11 cellular contexts compared by ENCODE assay signal in genomic region chr15:65887565-65887964, GRCh38.
DNase-seq lines count a peak whose midpoint lies in the region; ATAC-seq and TF ChIP-seq lines count a peak whose summit lies in the region.
"Had no signal": no experiment of that assay in that cellular context is flagged by ENCODE, and none has a peak within 500 bp of the region (broad histone marks: within the 10 kb centered on the region; RNA-seq: fewer than 3 reads in every experiment).

No MANE protein-coding gene starts in this region.

- peaks cover 74% of the 10 kb centered on the region for H3K4me1 Mint-ChIP-seq in activated naive CD8-positive, alpha-beta T cell (ENCODE audit: low read depth)
- H3K4me1 Mint-ChIP-seq in stimulated activated naive B cell treated with anti-CD40 and anti-IgM and Interleukin-4, amounts not matched to agents 10 μg/mL and 1 μg/mL and 100 μg/mL, for 72 hours, result peaks cover 10 to 31% of the 10 kb centered on the region in 2 donors

- H3K27ac ChIP-seq in DND-41 (ENCODE audit: low read length) (no peak overlapping the region), substantia nigra (ENCODE audit: low read depth, low read length, poor library complexity, severe bottlenecking) (no peak overlapping the region)
- H3K27ac ChIP-seq: BLaER1, cardiac muscle cell had no signal

- H3K27ac Mint-ChIP-seq in activated naive CD8-positive, alpha-beta T cell, result peak overlapping the region; percentile 85
- no peak overlapping the region for H3K27ac Mint-ChIP-seq in stimulated activated naive B cell treated with anti-CD40 and anti-IgM and Interleukin-4, amounts not matched to agents 10 μg/mL and 1 μg/mL and 100 μg/mL, for 72 hours

- ATAC-seq in DND-41 (ENCODE audit: insufficient read depth, low read depth), result peak; percentile 59; the same call in 2 of the 3 replicates
- no peak for ATAC-seq in stimulated activated naive B cell treated with anti-CD40 and anti-IgM and Interleukin-4, amounts not matched to agents 10 μg/mL and 1 μg/mL and 100 μg/mL, for 72 hours (replicated peaks)

- no peaks in the 10 kb centered on the region for H3K9me3 Mint-ChIP-seq in activated naive CD8-positive, alpha-beta T cell (ENCODE audit: low read depth)
- no peaks in the 10 kb centered on the region for H3K9me3 Mint-ChIP-seq in stimulated activated naive B cell treated with anti-CD40 and anti-IgM and Interleukin-4, amounts not matched to agents 10 μg/mL and 1 μg/mL and 100 μg/mL, for 72 hours

- H3K9ac ChIP-seq in DND-41 (ENCODE audit: low read depth, low read length), result no peak overlapping the region
- H3K9ac ChIP-seq: BLaER1 had no signal

- H3K27me3 Mint-ChIP-seq in activated naive CD8-positive, alpha-beta T cell, result no peaks in the 10 kb centered on the region
- H3K27me3 Mint-ChIP-seq in stimulated activated naive B cell treated with anti-CD40 and anti-IgM and Interleukin-4, amounts not matched to agents 10 μg/mL and 1 μg/mL and 100 μg/mL, for 72 hours, result no peaks in the 10 kb centered on the region

- no peaks in the 10 kb centered on the region for H3K9me3 ChIP-seq in DND-41 (ENCODE audit: insufficient read depth, low read length, severe bottlenecking)
- H3K9me3 ChIP-seq: BLaER1 had no signal

- no peak overlapping the region for H2AFZ ChIP-seq in DND-41 (ENCODE audit: low read depth, low read length)

- no peaks in the 10 kb centered on the region for H3K27me3 ChIP-seq in DND-41 (ENCODE audit: insufficient read depth, low read length, poor library complexity)
- H3K27me3 ChIP-seq: BLaER1, cardiac muscle cell had no signal

- DNase-seq in DND-41 (no peak), T-helper 1 cell (peak in 3 of 5 donors; percentile 21 to 85 (median 25)), substantia nigra (lab: John Stamatoyannopoulos, UW) (no peak), SIG-M5 (lab: John Stamatoyannopoulos, UW) (no peak), DMS114 treated with DMSO at 0.1 percent for 48 hours (lab: John Stamatoyannopoulos, UW; ENCODE audit: unreplicated experiment) (no peak)
- DNase-seq in stimulated activated CD4-positive, alpha-beta T cell treated with anti-CD3 and anti-CD28 coated beads, Interleukin-1b, Interleukin-23, amount 100 ng/mL, for 48 hours, result peak; percentile 39
- DNase-seq in stimulated activated naive B cell treated with anti-CD40 and anti-IgM and Interleukin-4, amounts not matched to agents 10 μg/mL and 1 μg/mL and 100 μg/mL, for 72 hours, result no peak
- DNase-seq: DMS79 had no signal

- H3K36me3 ChIP-seq in DND-41 (ENCODE audit: insufficient read depth, low read length), result peaks cover 77% of the 10 kb centered on the region

- no peaks in the 10 kb centered on the region; the same call in 1 of the 2 replicates for H4K20me1 ChIP-seq in DND-41 (ENCODE audit: insufficient read depth, low read length)

- no peaks in the 10 kb centered on the region for H3K4me1 ChIP-seq in DND-41 (ENCODE audit: insufficient read depth, low read length)
- H3K4me1 ChIP-seq: BLaER1 had no signal

- TF ChIP-seq CTCF in DND-41 (IDR thresholded peaks at IDR 0.05; ENCODE audit: borderline replicate concordance, extremely low read depth, low read length, poor library complexity, severe bottlenecking), result no peak

- peaks cover 22% of the 10 kb centered on the region for H3K79me2 ChIP-seq in DND-41 (ENCODE audit: insufficient read depth, low read length)

- H3K36me3 Mint-ChIP-seq in activated naive CD8-positive, alpha-beta T cell, result peaks cover 21% of the 10 kb centered on the region
- H3K36me3 Mint-ChIP-seq in stimulated activated naive B cell treated with anti-CD40 and anti-IgM and Interleukin-4, amounts not matched to agents 10 μg/mL and 1 μg/mL and 100 μg/mL, for 72 hours, result peaks cover 33 to 46% of the 10 kb centered on the region in 2 donors

- H3K4me3 ChIP-seq in DND-41 (ENCODE audit: low read depth in 1 of 2, low read length in 2 of 2), result no peak overlapping the region
- H3K4me3 ChIP-seq: BLaER1, cardiac muscle cell had no signal

- peak overlapping the region; percentile 66 for H3K4me3 Mint-ChIP-seq in activated naive CD8-positive, alpha-beta T cell
- no peak overlapping the region for H3K4me3 Mint-ChIP-seq in stimulated activated naive B cell treated with anti-CD40 and anti-IgM and Interleukin-4, amounts not matched to agents 10 μg/mL and 1 μg/mL and 100 μg/mL, for 72 hours

- no peak overlapping the region for H3K4me2 ChIP-seq in DND-41 (ENCODE audit: insufficient read depth, low read length)
- H3K4me2 ChIP-seq: BLaER1 had no signal

Comparison
In these comparisons a context has a peak if more than half of its experiments do, and no peak if none do; other contexts are left out.
1. DNase-seq: peak in T-helper 1 cell (3 of 5) and stimulated activated CD4-positive, alpha-beta T cell treated with anti-CD3 and anti-CD28 coated beads, Interleukin-1b, Interleukin-23, amount 100 ng/mL, for 48 hours (single experiment); none in DND-41 (single experiment), stimulated activated naive B cell treated with anti-CD40 and anti-IgM and Interleukin-4, amounts not matched to agents 10 μg/mL and 1 μg/mL and 100 μg/mL, for 72 hours (single experiment), substantia nigra (0 of 49), SIG-M5 (single experiment) and DMS114 treated with DMSO at 0.1 percent for 48 hours (single experiment).